13 cellular contexts compared by ENCODE assay signal in genomic region chr10:30554443-30554831, GRCh38.
DNase-seq lines count a peak whose midpoint lies in the region; ATAC-seq, FAIRE-seq and TF ChIP-seq lines count a peak whose summit lies in the region.
"Had no signal": no experiment of that assay in that cellular context is flagged by ENCODE, and none has a peak within 500 bp of the region (broad histone marks: within the 10 kb centered on the region; RNA-seq: fewer than 3 reads in every experiment).

No MANE protein-coding gene starts in this region.

- H3K36me3 Mint-ChIP-seq in endodermal cell (ENCODE audit: low read depth) = no peaks in the 10 kb centered on the region
- H3K36me3 Mint-ChIP-seq in activated T-cell treated with anti-CD3 and anti-CD28 coated beads, Interleukin-2, amount 50 U/mL, for 72 hours (ENCODE audit: insufficient read depth in 2 of 2) = no peaks in the 10 kb centered on the region

- intact Hi-C loops in testis (cut with DNase I; ENCODE audit: low total_unique reads) = no loop called here

- no peaks in the 10 kb centered on the region for H3K27me3 ChIP-seq in HUES64 (ENCODE audit: insufficient read depth, low read length)
- no peaks in the 10 kb centered on the region for H3K27me3 ChIP-seq in endodermal cell (ENCODE audit: control insufficient read depth, insufficient read depth, low read length, poor library complexity, severe bottlenecking)
- H3K27me3 ChIP-seq in lung (ENCODE audit: control insufficient read depth, insufficient read depth) = no peaks in the 10 kb centered on the region
- no peaks in the 10 kb centered on the region for H3K27me3 ChIP-seq in testis

- TF ChIP-seq POLR2A in testis (IDR thresholded peaks at IDR 0.05) = no peak

- no peaks in the 10 kb centered on the region for H3K9me3 ChIP-seq in HUES64 (ENCODE audit: insufficient read depth, low read depth, low read length)
- no peaks in the 10 kb centered on the region for H3K9me3 ChIP-seq in endodermal cell (ENCODE audit: control insufficient read depth, low read length)
- H3K9me3 ChIP-seq in lung (ENCODE audit: control insufficient read depth in 2 of 2, insufficient read depth in 1 of 2, low read length in 1 of 2) = peaks cover 0 to 2% of the 10 kb centered on the region in 2 donors
- H3K9me3 ChIP-seq in testis = no peaks in the 10 kb centered on the region

- no peak for ATAC-seq in lung (ENCODE audit: insufficient read depth, low FRiP score)
- no peak for ATAC-seq in activated T-cell treated with anti-CD3 and anti-CD28 coated beads, Interleukin-2, amount 50 U/mL, for 72 hours (replicated peaks in 1 of 2)
- no peak for ATAC-seq in GM21737 (IDR thresholded peaks at IDR 0.05; ENCODE audit: unreplicated experiment)

- no peak overlapping the region for H3K4me3 ChIP-seq in HUES64 (ENCODE audit: low read length)
- H3K4me3 ChIP-seq in endodermal cell (ENCODE audit: low read length) = peak overlapping the region; percentile 35
- H3K4me3 ChIP-seq in lung = no peak overlapping the region
- H3K4me3 ChIP-seq in testis = peak overlapping the region; percentile 9 to 14

- H3K9me3 Mint-ChIP-seq in endodermal cell = peaks cover under 1% of the 10 kb centered on the region
- no peaks in the 10 kb centered on the region for H3K9me3 Mint-ChIP-seq in activated T-cell treated with anti-CD3 and anti-CD28 coated beads, Interleukin-2, amount 50 U/mL, for 72 hours
- H3K9me3 Mint-ChIP-seq: stimulated activated naive CD8-positive, alpha-beta T cell treated with anti-CD3 and anti-CD28 coated beads, Interleukin-15, Interleukin-2, amounts not matched to agents 100 ng/mL and 50 ng/mL, for 24 hours had no signal

- FAIRE-seq in D721Med (lab: Jason Lieb, UNC) = no peak

- TF ChIP-seq CTCF in endodermal cell (conservative IDR thresholded peaks at IDR 0.05) (no peak), lung (IDR thresholded peaks at IDR 0.05; ENCODE audit: control extremely low read depth, extremely low read depth) (no peak), testis (IDR thresholded peaks at IDR 0.05) (no peak), D721Med (IDR thresholded peaks at IDR 0.05; ENCODE audit: insufficient read depth, missing control alignments) (no peak)

- 60% methylated on average over 4 of the region's 4 CpGs for WGBS in HUES64
- WGBS in endodermal cell (ENCODE audit: insufficient coverage in 1 of 2, insufficient read length in 1 of 2), 2 experiments = 75 to 76% methylated on average over 3 to 4 of the region's 4 CpGs
- 15 to 33% methylated on average over 4 of the region's 4 CpGs for WGBS in lung, 2 donors
- 15 to 19% methylated on average over 4 of the region's 4 CpGs for WGBS in testis, 2 donors

- peak overlapping the region; percentile 86 for H3K27ac Mint-ChIP-seq in endodermal cell
- no peak overlapping the region for H3K27ac Mint-ChIP-seq in activated T-cell treated with anti-CD3 and anti-CD28 coated beads, Interleukin-2, amount 50 U/mL, for 72 hours
- H3K27ac Mint-ChIP-seq: stimulated activated naive CD8-positive, alpha-beta T cell treated with anti-CD3 and anti-CD28 coated beads, Interleukin-15, Interleukin-2, amounts not matched to agents 100 ng/mL and 50 ng/mL, for 24 hours had no signal

- H3K4me1 Mint-ChIP-seq in endodermal cell = peaks cover 29% of the 10 kb centered on the region
- no peaks in the 10 kb centered on the region for H3K4me1 Mint-ChIP-seq in activated T-cell treated with anti-CD3 and anti-CD28 coated beads, Interleukin-2, amount 50 U/mL, for 72 hours (ENCODE audit: low read depth)

- DNase-seq in endodermal cell (no peak), lung (ENCODE audit: low spot score) (no peak), testis (peak; percentile 40), D721Med (ENCODE audit: insufficient read length, low spot score) (no peak), NCI-H524 treated with DMSO at 0.1 percent for 48 hours (lab: John Stamatoyannopoulos, UW) (no peak)
- no peak for DNase-seq in activated T-cell treated with anti-CD3 and anti-CD28 coated beads, Interleukin-2, amount 50 U/mL, for 72 hours
- DNase-seq: activated CD4-positive, alpha-beta T cell treated with anti-CD3 and anti-CD28 coated beads, Interleukin-2, amount 50 U/mL, for 1 hour; activated naive CD4-positive, alpha-beta T cell treated with anti-CD3 and anti-CD28 coated beads, Interleukin-2, amount 50 U/mL, for 16 hours; effector CD8-positive, alpha-beta T cell; NCI-H1048 had no signal

- H3K4me3 Mint-ChIP-seq in endodermal cell = no peak overlapping the region
- H3K4me3 Mint-ChIP-seq in activated T-cell treated with anti-CD3 and anti-CD28 coated beads, Interleukin-2, amount 50 U/mL, for 72 hours = no peak overlapping the region
- H3K4me3 Mint-ChIP-seq: stimulated activated naive CD8-positive, alpha-beta T cell treated with anti-CD3 and anti-CD28 coated beads, Interleukin-15, Interleukin-2, amounts not matched to agents 100 ng/mL and 50 ng/mL, for 24 hours had no signal

- H3K4me1 ChIP-seq in HUES64 (ENCODE audit: insufficient read depth, low read length) (peaks cover 20% of the 10 kb centered on the region), endodermal cell (ENCODE audit: control insufficient read depth, insufficient read depth, low read length) (peaks cover 11% of the 10 kb centered on the region), lung (ENCODE audit: control insufficient read depth in 2 of 2, insufficient read depth in 2 of 2, low read length in 2 of 2) (peaks cover 0 to 1% of the 10 kb centered on the region in 2 donors), testis (peaks cover 22% of the 10 kb centered on the region)

- H3K36me3 ChIP-seq in HUES64 (ENCODE audit: insufficient read depth, low read length) (no peaks in the 10 kb centered on the region), endodermal cell (ENCODE audit: control insufficient read depth, insufficient read depth, low read length) (no peaks in the 10 kb centered on the region), lung (ENCODE audit: control insufficient read depth in 2 of 2, insufficient read depth in 2 of 2, low read length in 2 of 2) (no peaks in the 10 kb centered on the region), testis (ENCODE audit: low read depth, missing control alignments) (no peaks in the 10 kb centered on the region)

- H3K9ac ChIP-seq in HUES64 (ENCODE audit: low read depth, low read length) (no peak overlapping the region), endodermal cell (ENCODE audit: extremely low read depth, low read length, poor library complexity, severe bottlenecking) (peak overlapping the region; percentile 72)

- H3K27ac ChIP-seq in HUES64 (ENCODE audit: low read depth, low read length) (peak overlapping the region; percentile 89; the same call in 1 of the 2 replicates), endodermal cell (ENCODE audit: low read depth, low read length) (no peak overlapping the region), lung (ENCODE audit: low read depth in 1 of 2, low read length in 1 of 2) (peak overlapping the region; percentile 38 to 80), testis (peak overlapping the region; percentile 84 to 92)

- H3K27me3 Mint-ChIP-seq in endodermal cell (ENCODE audit: insufficient read depth) = no peaks in the 10 kb centered on the region
- no peaks in the 10 kb centered on the region for H3K27me3 Mint-ChIP-seq in activated T-cell treated with anti-CD3 and anti-CD28 coated beads, Interleukin-2, amount 50 U/mL, for 72 hours (ENCODE audit: low read depth)
- H3K27me3 Mint-ChIP-seq: stimulated activated naive CD8-positive, alpha-beta T cell treated with anti-CD3 and anti-CD28 coated beads, Interleukin-15, Interleukin-2, amounts not matched to agents 100 ng/mL and 50 ng/mL, for 24 hours had no signal

Comparison
In these comparisons a context has a peak if more than half of its experiments do, and no peak if none do; other contexts are left out.
1. H3K4me3 ChIP-seq: peak in endodermal cell (single experiment) and testis (2 of 2); none in HUES64 (single experiment) and lung (single experiment).